Comparison of ENCODE assay signal across 1 cellular context in genomic region chr13:68047889-68048288, GRCh38.
TF ChIP-seq lines count a peak whose summit lies in the region.

No MANE protein-coding gene starts in this region.

TF ChIP-seq in HCT116, 20 proteins besides CTCF, POLR2A, EP300 and RAD21 (continued from another document):
- TF ChIP-seq ZBTB33 (IDR thresholded peaks at IDR 0.05; ENCODE audit: extremely low read depth, insufficient replicate concordance, low read length), result no peak
- TF ChIP-seq MAX (IDR thresholded peaks at IDR 0.05), result no peak
- TF ChIP-seq TCF7L2 (IDR thresholded peaks at IDR 0.05; ENCODE audit: borderline replicate concordance, extremely low read depth, insufficient read depth, insufficient read length), result no peak
- no peak for TF ChIP-seq SP1 (IDR thresholded peaks at IDR 0.05; ENCODE audit: low read depth)
- no peak for TF ChIP-seq EZH2phosphoT487 (IDR thresholded peaks at IDR 0.05; ENCODE audit: borderline replicate concordance)
- no peak for TF ChIP-seq SIN3A (IDR thresholded peaks at IDR 0.05; ENCODE audit: low read depth)
